In genomic region chr7:29345590-29345989, GRCh38 we compare ENCODE assay signal across 8 cellular contexts.
DNase-seq lines count a peak whose midpoint lies in the region; ATAC-seq and TF ChIP-seq lines count a peak whose summit lies in the region.

No MANE protein-coding gene starts in this region.

- TF ChIP-seq POLR2A in vagina (IDR thresholded peaks at IDR 0.05), result no peak

- no peak for DNase-seq in HFF-Myc (ENCODE audit: extremely low read depth, low read depth)
- peak; percentile 5 for DNase-seq in glomerular visceral epithelial cell (ENCODE audit: extremely low spot score)
- no peak for DNase-seq in sciatic nerve (ENCODE audit: low spot score)
- DNase-seq in vagina (ENCODE audit: extremely low spot score in 2 of 2), result no peak
- DNase-seq in COLO829 (ENCODE audit: low spot score), result no peak
- DNase-seq in GM13976 (ENCODE audit: low spot score), result no peak

- H3K27ac ChIP-seq in C4-2B (no peak overlapping the region), vagina (no peak overlapping the region)

- TF ChIP-seq CTCF in C4-2B (conservative IDR thresholded peaks at IDR 0.05), result peak; percentile 49
- peak; percentile 37 for TF ChIP-seq CTCF in HFF-Myc (IDR thresholded peaks at IDR 0.05; ENCODE audit: low read depth, low read length, missing control alignments)
- TF ChIP-seq CTCF in vagina (IDR thresholded peaks at IDR 0.05), result peak in 1 of 3 experiments; percentile 14
- TF ChIP-seq CTCF in GM13976 (IDR thresholded peaks at IDR 0.05; ENCODE audit: borderline replicate concordance, control extremely low read depth, extremely low read depth, insufficient read depth, missing control alignments), result no peak

- H3K27me3 ChIP-seq in vagina, result no peaks in the 10 kb centered on the region

- H3K9me3 ChIP-seq in vagina, result no peaks in the 10 kb centered on the region

- no peaks in the 10 kb centered on the region for H3K36me3 ChIP-seq in vagina

- peak; percentile 75; the same call in 2 of the 3 replicates for ATAC-seq in SK-N-SH treated with all-trans-retinoic acid at 6 μM for 48 hours
- ATAC-seq in sciatic nerve, result peak; percentile 65

- no peak overlapping the region for H3K4me3 ChIP-seq in HFF-Myc (replicated peaks; ENCODE audit: low read depth, low read length)
- H3K4me3 ChIP-seq in vagina, result no peak overlapping the region

- intact Hi-C loops in sciatic nerve (cut with DNase I) (no loop called here), vagina (cut with DNase I) (no loop called here)

- in situ Hi-C loops in GM13976 (cut with MboI; ENCODE audit: low sequenced_read_pairs, unreplicated experiment), result no loop called here

- no peaks in the 10 kb centered on the region for H3K4me1 ChIP-seq in vagina

TF ChIP-seq in SK-N-SH treated with all-trans-retinoic acid at 6 μM for 48 hours, 23 proteins besides CTCF, POLR2A, EP300 and RAD21:
- TF ChIP-seq TOX (CRISPR knock-in tag; IDR thresholded peaks at IDR 0.05; ENCODE audit: borderline replicate concordance) (no peak), CREB5 (CRISPR knock-in tag; IDR thresholded peaks at IDR 0.05; ENCODE audit: low read depth) (no peak), ZNF8 (CRISPR knock-in tag; IDR thresholded peaks at IDR 0.05) (no peak), SNAI2 (CRISPR knock-in tag; IDR thresholded peaks at IDR 0.05) (no peak), POU6F1 (CRISPR knock-in tag; IDR thresholded peaks at IDR 0.05; ENCODE audit: borderline replicate concordance, low read depth) (no peak), RARB (CRISPR knock-in tag; IDR thresholded peaks at IDR 0.05) (no peak), ZNF70 (CRISPR knock-in tag; IDR thresholded peaks at IDR 0.05) (no peak), GLIS3 (CRISPR knock-in tag; IDR thresholded peaks at IDR 0.05) (no peak), ISL1 (CRISPR knock-in tag; IDR thresholded peaks at IDR 0.05) (no peak), CSDC2 (CRISPR knock-in tag; IDR thresholded peaks at IDR 0.05) (no peak), BACH2 (CRISPR knock-in tag; IDR thresholded peaks at IDR 0.05; ENCODE audit: borderline replicate concordance) (no peak), ESRRG (CRISPR knock-in tag; IDR thresholded peaks at IDR 0.05) (no peak)
